11 cellular contexts compared by ENCODE assay signal in the genomic region with DNA sequence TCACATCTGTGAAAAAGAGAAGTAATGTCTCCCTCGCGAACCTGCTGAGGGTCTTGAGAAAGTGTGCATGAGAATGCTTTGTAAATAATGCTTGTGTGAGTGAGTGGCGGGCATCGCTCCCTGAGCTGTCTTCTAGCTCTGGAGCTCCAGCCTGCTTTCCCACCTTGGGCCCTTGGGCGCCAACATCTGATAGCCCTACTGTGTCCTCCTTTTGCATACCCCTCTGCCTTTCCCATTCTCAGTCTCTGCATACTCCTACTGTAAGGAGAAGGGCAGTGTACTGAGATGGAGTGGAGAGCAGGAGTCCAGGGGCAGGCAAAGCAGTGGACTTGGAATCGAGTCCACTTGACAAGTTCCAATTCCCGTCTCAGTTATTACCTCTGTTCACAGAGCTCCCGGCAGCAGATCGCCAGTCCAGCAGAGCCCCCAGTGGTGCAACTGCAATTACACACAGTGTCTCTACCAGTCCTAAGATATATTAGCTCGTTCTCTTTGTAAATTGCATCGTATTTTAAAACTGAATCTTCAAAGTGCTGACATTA. TPM values are rescaled to one million over a fixed set of nuclear protein-coding genes. Genes with fewer than 3 reads are reported as not detected.
A peak's percentile ranks its signal among the peaks of the same experiment; 100 is the strongest.
DNase-seq lines count a peak whose midpoint lies in the region; ATAC-seq and TF ChIP-seq lines count a peak whose summit lies in the region.
"Had no signal": no experiment of that assay in that cellular context is flagged by ENCODE, and none has a peak within 500 bp of the region (broad histone marks: within the 10 kb centered on the region; RNA-seq: fewer than 3 reads in every experiment).

No MANE protein-coding gene starts in this region.

- peaks cover 47% of the 10 kb centered on the region for H3K4me1 Mint-ChIP-seq in activated T-cell treated with anti-CD3 and anti-CD28 coated beads, Interleukin-2, amount 50 U/mL, for 72 hours (ENCODE audit: low read depth)
- H3K4me1 Mint-ChIP-seq in chondrocyte (ENCODE audit: low read depth): no peaks in the 10 kb centered on the region
- peaks cover 54% of the 10 kb centered on the region for H3K4me1 Mint-ChIP-seq in stimulated activated naive CD8-positive, alpha-beta T cell treated with anti-CD3 and anti-CD28 coated beads, Interleukin-15, Interleukin-2, amounts not matched to agents 100 ng/mL and 50 ng/mL, for 24 hours (ENCODE audit: low read depth)

- ATAC-seq in activated T-cell treated with anti-CD3 and anti-CD28 coated beads, Interleukin-2, amount 50 U/mL, for 72 hours (replicated peaks in 1 of 2): no peak
- no peak for ATAC-seq in HG02970 (IDR thresholded peaks at IDR 0.05; ENCODE audit: low FRiP score, unreplicated experiment)

- no peaks in the 10 kb centered on the region for H3K27me3 Mint-ChIP-seq in activated T-cell treated with anti-CD3 and anti-CD28 coated beads, Interleukin-2, amount 50 U/mL, for 72 hours (ENCODE audit: low read depth)
- H3K27me3 Mint-ChIP-seq in chondrocyte (ENCODE audit: low read depth): peaks cover 47% of the 10 kb centered on the region
- H3K27me3 Mint-ChIP-seq in stimulated activated naive CD8-positive, alpha-beta T cell treated with anti-CD3 and anti-CD28 coated beads, Interleukin-15, Interleukin-2, amounts not matched to agents 100 ng/mL and 50 ng/mL, for 24 hours: no peaks in the 10 kb centered on the region

- DNase-seq in activated T-cell treated with anti-CD3 and anti-CD28 coated beads, Interleukin-2, amount 50 U/mL, for 72 hours: no peak
- DNase-seq in activated T-cell treated with anti-CD3 and anti-CD28 coated beads for 4 hours: no peak
- DNase-seq in Kasumi-1 (lab: John Stamatoyannopoulos, UW): peak; percentile 17 to 23
- DNase-seq in chondrocyte (ENCODE audit: low spot score): no peak
- DNase-seq in 8988T: no peak
- DNase-seq in hepatic stellate cell (ENCODE audit: low spot score): no peak

- H3K9me3 Mint-ChIP-seq in activated T-cell treated with anti-CD3 and anti-CD28 coated beads, Interleukin-2, amount 50 U/mL, for 72 hours: no peaks in the 10 kb centered on the region
- H3K9me3 Mint-ChIP-seq in chondrocyte (ENCODE audit: low read depth): no peaks in the 10 kb centered on the region
- no peaks in the 10 kb centered on the region for H3K9me3 Mint-ChIP-seq in stimulated activated naive CD8-positive, alpha-beta T cell treated with anti-CD3 and anti-CD28 coated beads, Interleukin-15, Interleukin-2, amounts not matched to agents 100 ng/mL and 50 ng/mL, for 24 hours

- peak; percentile 48 for TF ChIP-seq CTCF in chondrocyte (IDR thresholded peaks at IDR 0.05)

- peak overlapping the region; percentile 52 to 78 for H3K4me3 Mint-ChIP-seq in activated T-cell treated with anti-CD3 and anti-CD28 coated beads, Interleukin-2, amount 50 U/mL, for 72 hours
- H3K4me3 Mint-ChIP-seq in chondrocyte (ENCODE audit: unreplicated experiment): no peak overlapping the region
- peak overlapping the region; percentile 60 for H3K4me3 Mint-ChIP-seq in stimulated activated naive CD8-positive, alpha-beta T cell treated with anti-CD3 and anti-CD28 coated beads, Interleukin-15, Interleukin-2, amounts not matched to agents 100 ng/mL and 50 ng/mL, for 24 hours

- no peaks in the 10 kb centered on the region for H3K36me3 Mint-ChIP-seq in activated T-cell treated with anti-CD3 and anti-CD28 coated beads, Interleukin-2, amount 50 U/mL, for 72 hours (ENCODE audit: insufficient read depth in 2 of 2)
- no peaks in the 10 kb centered on the region for H3K36me3 Mint-ChIP-seq in chondrocyte (ENCODE audit: low read depth)
- H3K36me3 Mint-ChIP-seq in stimulated activated naive CD8-positive, alpha-beta T cell treated with anti-CD3 and anti-CD28 coated beads, Interleukin-15, Interleukin-2, amounts not matched to agents 100 ng/mL and 50 ng/mL, for 24 hours (ENCODE audit: low read depth): no peaks in the 10 kb centered on the region

- H3K27ac Mint-ChIP-seq in activated T-cell treated with anti-CD3 and anti-CD28 coated beads, Interleukin-2, amount 50 U/mL, for 72 hours: peak overlapping the region; percentile 19
- H3K27ac Mint-ChIP-seq in chondrocyte (ENCODE audit: unreplicated experiment): no peak overlapping the region
- peak overlapping the region; percentile 88 for H3K27ac Mint-ChIP-seq in stimulated activated naive CD8-positive, alpha-beta T cell treated with anti-CD3 and anti-CD28 coated beads, Interleukin-15, Interleukin-2, amounts not matched to agents 100 ng/mL and 50 ng/mL, for 24 hours

RNA-seq across cellular contexts. Expression of a gene that starts 0.9 kb away (rescaled TPM):
- not detected for total RNA-seq in activated T-cell treated with anti-CD3 and anti-CD28 coated beads, Interleukin-2, amount 50 U/mL, for 72 hours
- not detected in 3 replicates for total RNA-seq in chondrocyte
- total RNA-seq: endothelial cell of umbilical vein, lung microvascular endothelial cell, ureter had no signal

RNA-seq across cellular contexts. Expression of a gene that starts 48.1 kb away (rescaled TPM):
- total RNA-seq in activated T-cell treated with anti-CD3 and anti-CD28 coated beads, Interleukin-2, amount 50 U/mL, for 72 hours: 1 to 10 TPM in 1 of 2 donors, under 1 TPM in 1; 0.38 to 1.5 TPM
- 0.25 TPM in 1 of 3 replicates, not detected in the others for total RNA-seq in chondrocyte
- total RNA-seq: endothelial cell of umbilical vein, lung microvascular endothelial cell had no signal

Comparison
In these comparisons a context has a peak if more than half of its experiments do, and no peak if none do; other contexts are left out.
1. DNase-seq: peak in Kasumi-1 (2 of 2); none in activated T-cell treated with anti-CD3 and anti-CD28 coated beads, Interleukin-2, amount 50 U/mL, for 72 hours (0 of 2), activated T-cell treated with anti-CD3 and anti-CD28 coated beads for 4 hours (single experiment), chondrocyte (single experiment), 8988T (single experiment) and hepatic stellate cell (single experiment).